Comparison of ENCODE assay signal across 1 cellular context in genomic region chr1:231201375-231202124, GRCh38.
TF ChIP-seq lines count a peak whose summit lies in the region.

No MANE protein-coding gene starts in this region.

TF ChIP-seq in K562, 482 proteins besides CTCF, POLR2A, EP300 and RAD21 (continued from another document):
- TF ChIP-seq ZNF512 (tag; IDR thresholded peaks at IDR 0.05) (no peak), ILF3 (IDR thresholded peaks at IDR 0.05; ENCODE audit: borderline replicate concordance) (no peak), SMAD1 (IDR thresholded peaks at IDR 0.05; ENCODE audit: low read depth, low read length, partially characterized antibody) (no peak), ETV1 (tag; conservative IDR thresholded peaks at IDR 0.05; ENCODE audit: low read depth) (no peak), PTTG1 (tag; IDR thresholded peaks at IDR 0.05; ENCODE audit: low read depth) (no peak), TFAP4 (CRISPR knock-in tag; IDR thresholded peaks at IDR 0.05; ENCODE audit: borderline replicate concordance) (peak; percentile 32; the same call in 1 of the 2 replicates), TAF15 (IDR thresholded peaks at IDR 0.05; ENCODE audit: low read depth, low read length) (no peak), ATF1 (CRISPR knock-in tag; IDR thresholded peaks at IDR 0.05) (no peak), ATF1 (tag; IDR thresholded peaks at IDR 0.05) (no peak)
- TF ChIP-seq, protein P1, sequence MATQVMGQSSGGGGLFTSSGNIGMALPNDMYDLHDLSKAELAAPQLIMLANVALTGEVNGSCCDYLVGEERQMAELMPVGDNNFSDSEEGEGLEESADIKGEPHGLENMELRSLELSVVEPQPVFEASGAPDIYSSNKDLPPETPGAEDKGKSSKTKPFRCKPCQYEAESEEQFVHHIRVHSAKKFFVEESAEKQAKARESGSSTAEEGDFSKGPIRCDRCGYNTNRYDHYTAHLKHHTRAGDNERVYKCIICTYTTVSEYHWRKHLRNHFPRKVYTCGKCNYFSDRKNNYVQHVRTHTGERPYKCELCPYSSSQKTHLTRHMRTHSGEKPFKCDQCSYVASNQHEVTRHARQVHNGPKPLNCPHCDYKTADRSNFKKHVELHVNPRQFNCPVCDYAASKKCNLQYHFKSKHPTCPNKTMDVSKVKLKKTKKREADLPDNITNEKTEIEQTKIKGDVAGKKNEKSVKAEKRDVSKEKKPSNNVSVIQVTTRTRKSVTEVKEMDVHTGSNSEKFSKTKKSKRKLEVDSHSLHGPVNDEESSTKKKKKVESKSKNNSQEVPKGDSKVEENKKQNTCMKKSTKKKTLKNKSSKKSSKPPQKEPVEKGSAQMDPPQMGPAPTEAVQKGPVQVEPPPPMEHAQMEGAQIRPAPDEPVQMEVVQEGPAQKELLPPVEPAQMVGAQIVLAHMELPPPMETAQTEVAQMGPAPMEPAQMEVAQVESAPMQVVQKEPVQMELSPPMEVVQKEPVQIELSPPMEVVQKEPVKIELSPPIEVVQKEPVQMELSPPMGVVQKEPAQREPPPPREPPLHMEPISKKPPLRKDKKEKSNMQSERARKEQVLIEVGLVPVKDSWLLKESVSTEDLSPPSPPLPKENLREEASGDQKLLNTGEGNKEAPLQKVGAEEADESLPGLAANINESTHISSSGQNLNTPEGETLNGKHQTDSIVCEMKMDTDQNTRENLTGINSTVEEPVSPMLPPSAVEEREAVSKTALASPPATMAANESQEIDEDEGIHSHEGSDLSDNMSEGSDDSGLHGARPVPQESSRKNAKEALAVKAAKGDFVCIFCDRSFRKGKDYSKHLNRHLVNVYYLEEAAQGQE (CRISPR knock-in tag; IDR thresholded peaks at IDR 0.05; ENCODE audit: low read depth), result no peak
